1 cellular context compared by ENCODE assay signal in genomic region chr1:171645553-171646336, GRCh38.
TF ChIP-seq lines count a peak whose summit lies in the region.

No MANE protein-coding gene starts in this region.

TF ChIP-seq in HepG2, 621 proteins besides CTCF, POLR2A, EP300 and RAD21 (continued from another document):
- TF ChIP-seq ZNF768 (CRISPR knock-in tag; IDR thresholded peaks at IDR 0.05) (peak; percentile 84; the same call in 1 of the 2 replicates), HOXD1 (CRISPR knock-in tag; IDR thresholded peaks at IDR 0.05) (no peak)
